In the genomic region with DNA sequence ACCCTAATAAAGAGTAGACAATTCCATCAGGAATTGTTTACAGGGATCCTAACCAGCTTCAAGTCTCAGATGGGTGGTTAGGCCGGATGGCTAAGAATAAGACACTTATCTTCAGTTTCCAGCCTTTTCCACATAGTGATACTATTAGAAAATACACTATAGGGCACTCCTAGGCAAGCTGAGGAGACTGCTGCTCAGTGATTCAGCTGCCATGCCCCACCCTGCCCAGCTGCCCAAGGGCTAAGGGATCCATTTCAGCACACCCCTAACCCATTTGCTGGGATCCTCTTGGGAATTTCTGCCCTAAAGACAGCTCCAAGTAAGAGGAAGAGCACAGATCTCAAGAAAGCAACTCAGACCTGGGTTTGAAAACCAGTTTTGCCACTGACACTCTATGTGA, we compare ENCODE assay signal across 1 cellular context.
TF ChIP-seq lines count a peak whose summit lies in the region.

No MANE protein-coding gene starts in this region.

TF ChIP-seq in HEK293T, 16 proteins besides CTCF, POLR2A, EP300 and RAD21 (continued from another document):
- TF ChIP-seq SUZ12 (IDR thresholded peaks at IDR 0.05) (no peak), ELF4 (IDR thresholded peaks at IDR 0.05) (no peak), TARDBP (IDR thresholded peaks at IDR 0.05) (no peak), ZNF384 (IDR thresholded peaks at IDR 0.05) (no peak), HDGF (IDR thresholded peaks at IDR 0.05; ENCODE audit: borderline replicate concordance) (no peak), FOXK2 (IDR thresholded peaks at IDR 0.05) (no peak), ARNT (IDR thresholded peaks at IDR 0.05) (no peak), LEF1 (IDR thresholded peaks at IDR 0.05; ENCODE audit: borderline replicate concordance) (no peak), BHLHE40 (IDR thresholded peaks at IDR 0.05; ENCODE audit: borderline replicate concordance) (no peak), FOXM1 (IDR thresholded peaks at IDR 0.05; ENCODE audit: borderline replicate concordance) (no peak)
